ENCODE assay signal across 2 cellular contexts in the genomic region with DNA sequence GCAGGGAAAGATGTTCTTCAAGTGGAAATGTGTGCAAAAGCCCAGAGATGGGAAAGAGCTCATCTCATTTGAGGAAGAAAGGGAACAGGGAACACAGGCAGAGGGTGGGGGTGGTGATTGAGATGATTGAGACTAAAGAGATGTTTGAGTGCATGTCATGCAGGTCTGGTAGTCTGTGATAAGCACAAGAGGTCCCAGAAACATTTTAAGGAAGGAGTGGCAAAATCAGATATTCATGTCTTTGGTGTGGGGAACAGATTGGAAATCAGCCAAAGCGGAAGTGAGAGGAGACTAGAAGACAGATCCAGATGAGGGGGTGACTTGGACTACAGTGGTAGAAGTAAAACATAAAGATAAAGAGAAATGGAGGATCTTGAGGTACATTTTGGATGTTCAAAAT.
TF ChIP-seq lines count a peak whose summit lies in the region.

No MANE protein-coding gene starts in this region.

TF ChIP-seq in SK-N-SH, 30 proteins besides CTCF, POLR2A, EP300 and RAD21 (continued from another document):
- TF ChIP-seq, protein P1, sequence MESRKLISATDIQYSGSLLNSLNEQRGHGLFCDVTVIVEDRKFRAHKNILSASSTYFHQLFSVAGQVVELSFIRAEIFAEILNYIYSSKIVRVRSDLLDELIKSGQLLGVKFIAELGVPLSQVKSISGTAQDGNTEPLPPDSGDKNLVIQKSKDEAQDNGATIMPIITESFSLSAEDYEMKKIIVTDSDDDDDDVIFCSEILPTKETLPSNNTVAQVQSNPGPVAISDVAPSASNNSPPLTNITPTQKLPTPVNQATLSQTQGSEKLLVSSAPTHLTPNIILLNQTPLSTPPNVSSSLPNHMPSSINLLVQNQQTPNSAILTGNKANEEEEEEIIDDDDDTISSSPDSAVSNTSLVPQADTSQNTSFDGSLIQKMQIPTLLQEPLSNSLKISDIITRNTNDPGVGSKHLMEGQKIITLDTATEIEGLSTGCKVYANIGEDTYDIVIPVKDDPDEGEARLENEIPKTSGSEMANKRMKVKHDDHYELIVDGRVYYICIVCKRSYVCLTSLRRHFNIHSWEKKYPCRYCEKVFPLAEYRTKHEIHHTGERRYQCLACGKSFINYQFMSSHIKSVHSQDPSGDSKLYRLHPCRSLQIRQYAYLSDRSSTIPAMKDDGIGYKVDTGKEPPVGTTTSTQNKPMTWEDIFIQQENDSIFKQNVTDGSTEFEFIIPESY (IDR thresholded peaks at IDR 0.05; ENCODE audit: borderline replicate concordance, low read depth) = no peak
- TF ChIP-seq JUND (IDR thresholded peaks at IDR 0.05) = no peak
- TF ChIP-seq ELF1 (IDR thresholded peaks at IDR 0.05) = no peak

TF ChIP-seq in SK-N-SH treated with all-trans-retinoic acid at 6 μM for 48 hours, 23 proteins besides CTCF, POLR2A, EP300 and RAD21 (continued from another document):
- TF ChIP-seq, protein P2, sequence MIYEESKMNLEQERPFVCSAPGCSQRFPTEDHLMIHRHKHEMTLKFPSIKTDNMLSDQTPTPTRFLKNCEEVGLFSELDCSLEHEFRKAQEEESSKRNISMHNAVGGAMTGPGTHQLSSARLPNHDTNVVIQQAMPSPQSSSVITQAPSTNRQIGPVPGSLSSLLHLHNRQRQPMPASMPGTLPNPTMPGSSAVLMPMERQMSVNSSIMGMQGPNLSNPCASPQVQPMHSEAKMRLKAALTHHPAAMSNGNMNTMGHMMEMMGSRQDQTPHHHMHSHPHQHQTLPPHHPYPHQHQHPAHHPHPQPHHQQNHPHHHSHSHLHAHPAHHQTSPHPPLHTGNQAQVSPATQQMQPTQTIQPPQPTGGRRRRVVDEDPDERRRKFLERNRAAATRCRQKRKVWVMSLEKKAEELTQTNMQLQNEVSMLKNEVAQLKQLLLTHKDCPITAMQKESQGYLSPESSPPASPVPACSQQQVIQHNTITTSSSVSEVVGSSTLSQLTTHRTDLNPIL (CRISPR knock-in tag; IDR thresholded peaks at IDR 0.05; ENCODE audit: low read depth) = no peak
- TF ChIP-seq ZNF8 (CRISPR knock-in tag; IDR thresholded peaks at IDR 0.05) (no peak), GLIS3 (CRISPR knock-in tag; IDR thresholded peaks at IDR 0.05) (no peak)
